14 cellular contexts compared by ENCODE assay signal in the genomic region with DNA sequence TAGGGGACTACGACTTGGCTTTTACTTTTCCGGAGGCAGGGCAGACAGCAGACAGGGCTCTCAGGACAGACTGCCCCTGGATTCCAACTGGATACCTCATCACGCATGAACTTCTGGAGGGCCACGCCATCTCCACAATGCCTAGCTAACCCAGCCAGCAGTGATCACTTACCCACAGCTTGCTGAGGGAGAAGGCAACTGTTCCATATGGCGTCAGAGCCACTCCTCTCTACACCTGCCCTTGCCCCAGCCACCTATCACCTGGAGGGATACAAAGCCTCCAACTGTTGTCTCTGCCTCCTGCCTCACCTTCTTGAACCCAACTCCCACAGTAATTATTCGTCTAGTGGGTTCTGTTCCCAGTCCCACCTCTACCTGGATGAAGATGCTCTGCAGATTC. TPM values are rescaled to one million over a fixed set of nuclear protein-coding genes. Genes with fewer than 3 reads are reported as not detected.
DNase-seq lines count a peak whose midpoint lies in the region; ATAC-seq and TF ChIP-seq lines count a peak whose summit lies in the region.
"Had no signal": no experiment of that assay in that cellular context is flagged by ENCODE, and none has a peak within 500 bp of the region (broad histone marks: within the 10 kb centered on the region; RNA-seq: fewer than 3 reads in every experiment).

No MANE protein-coding gene starts in this region.

- peak; percentile 27 for DNase-seq in activated effector memory CD4-positive, alpha-beta T cell treated with anti-CD3 and anti-CD28 coated beads, Interleukin-2, amount 50 U/mL, for 16 hours
- DNase-seq in activated effector memory CD4-positive, alpha-beta T cell treated with Interleukin-2 at 50 U/mL for 16 hours: no peak
- DNase-seq in AG20443 (ENCODE audit: low spot score): peak; percentile 3
- DNase-seq in activated CD4-positive, alpha-beta memory T cell treated with anti-CD3 and anti-CD28 coated beads, Interleukin-2, amount 10 ng/mL, durations not matched to agents 7 days and 5 days: peak; percentile 4
- peak; percentile 45 for DNase-seq in mesenteric fat pad (ENCODE audit: low spot score)
- no peak for DNase-seq in GM13976 (ENCODE audit: low spot score)
- no peak for DNase-seq in activated CD4-positive, CD25-positive, alpha-beta regulatory T cell (lab: John Stamatoyannopoulos, UW)
- DNase-seq: CD8-positive, alpha-beta memory T cell; GF-D8; NCI-H1092; NCI-H2227 treated with DMSO at 0.1 percent for 48 hours; NCI-H524 treated with DMSO at 0.1 percent for 48 hours had no signal

- H3K9me3 Mint-ChIP-seq in activated CD4-positive, alpha-beta memory T cell treated with anti-CD3 and anti-CD28 coated beads, Interleukin-2, amount 10 ng/mL, durations not matched to agents 7 days and 5 days: no peaks in the 10 kb centered on the region
- H3K9me3 Mint-ChIP-seq: CD8-positive, alpha-beta memory T cell had no signal

- H3K27ac Mint-ChIP-seq in activated CD4-positive, alpha-beta memory T cell treated with anti-CD3 and anti-CD28 coated beads, Interleukin-2, amount 10 ng/mL, durations not matched to agents 7 days and 5 days: no peak overlapping the region

- POLR2A ChIA-PET in activated CD4-positive, alpha-beta memory T cell treated with anti-CD3 and anti-CD28 coated beads, Interleukin-2, amount 10 ng/mL, durations not matched to agents 7 days and 5 days (lab: Charles Lee): interaction anchor here (2.5 kb wide), 1 partner anchor 9 kb away, joined by 10 read pairs; a partner anchor contains a TSS

- TF ChIP-seq CTCF in GM13976 (IDR thresholded peaks at IDR 0.05; ENCODE audit: borderline replicate concordance, control extremely low read depth, extremely low read depth, insufficient read depth, missing control alignments): no peak

- in situ Hi-C loops in GM13976 (cut with MboI; ENCODE audit: low sequenced_read_pairs, unreplicated experiment): no loop called here

- ATAC-seq in GM18909 (IDR thresholded peaks at IDR 0.05; ENCODE audit: poor library complexity, unreplicated experiment): no peak
- ATAC-seq: K562 had no signal

- CTCF ChIA-PET in activated CD4-positive, alpha-beta memory T cell treated with anti-CD3 and anti-CD28 coated beads, Interleukin-2, amount 10 ng/mL, durations not matched to agents 7 days and 5 days (lab: Charles Lee): no interaction called here

- H3K4me3 Mint-ChIP-seq in activated CD4-positive, alpha-beta memory T cell treated with anti-CD3 and anti-CD28 coated beads, Interleukin-2, amount 10 ng/mL, durations not matched to agents 7 days and 5 days: no peak overlapping the region
- H3K4me3 Mint-ChIP-seq: CD8-positive, alpha-beta memory T cell had no signal

- no peaks in the 10 kb centered on the region for H3K27me3 Mint-ChIP-seq in activated CD4-positive, alpha-beta memory T cell treated with anti-CD3 and anti-CD28 coated beads, Interleukin-2, amount 10 ng/mL, durations not matched to agents 7 days and 5 days
- H3K27me3 Mint-ChIP-seq: CD8-positive, alpha-beta memory T cell had no signal

- peaks cover 56% of the 10 kb centered on the region for H3K36me3 Mint-ChIP-seq in activated CD4-positive, alpha-beta memory T cell treated with anti-CD3 and anti-CD28 coated beads, Interleukin-2, amount 10 ng/mL, durations not matched to agents 7 days and 5 days (ENCODE audit: low read depth)

- peaks cover 31% of the 10 kb centered on the region for H3K4me1 Mint-ChIP-seq in activated CD4-positive, alpha-beta memory T cell treated with anti-CD3 and anti-CD28 coated beads, Interleukin-2, amount 10 ng/mL, durations not matched to agents 7 days and 5 days

RNA-seq across cellular contexts. Expression of a gene that starts 8.8 kb away (rescaled TPM):
- total RNA-seq in activated CD4-positive, alpha-beta memory T cell treated with anti-CD3 and anti-CD28 coated beads, Interleukin-2, amount 10 ng/mL, durations not matched to agents 7 days and 5 days: 10 to 100 TPM; 87.2 to 92.2 TPM
- 46.8 TPM for total RNA-seq in mesenteric fat pad

RNA-seq across cellular contexts. Expression of a gene that starts 8.9 kb away (rescaled TPM):
- total RNA-seq in activated CD4-positive, alpha-beta memory T cell treated with anti-CD3 and anti-CD28 coated beads, Interleukin-2, amount 10 ng/mL, durations not matched to agents 7 days and 5 days: 1 to 10 TPM; 6.4 to 6.9 TPM
- 8.9 TPM for total RNA-seq in mesenteric fat pad

RNA-seq across cellular contexts. Expression of a gene that starts 18.8 kb away (rescaled TPM):
- total RNA-seq in activated CD4-positive, alpha-beta memory T cell treated with anti-CD3 and anti-CD28 coated beads, Interleukin-2, amount 10 ng/mL, durations not matched to agents 7 days and 5 days: 100 to 1,000 TPM in 1 of 2 experiments, 10 to 100 TPM in 1; 94.0 to 106 TPM
- 75.4 TPM for total RNA-seq in mesenteric fat pad

RNA-seq across cellular contexts. Expression of a gene that starts 39.4 kb away (rescaled TPM):
- 10 to 100 TPM; 38.1 to 38.9 TPM for total RNA-seq in activated CD4-positive, alpha-beta memory T cell treated with anti-CD3 and anti-CD28 coated beads, Interleukin-2, amount 10 ng/mL, durations not matched to agents 7 days and 5 days
- total RNA-seq in mesenteric fat pad: 19.1 TPM

Comparison
In these comparisons a context has a peak if more than half of its experiments do, and no peak if none do; other contexts are left out.
1. DNase-seq: peak in activated effector memory CD4-positive, alpha-beta T cell treated with anti-CD3 and anti-CD28 coated beads, Interleukin-2, amount 50 U/mL, for 16 hours (single experiment), AG20443 (single experiment), activated CD4-positive, alpha-beta memory T cell treated with anti-CD3 and anti-CD28 coated beads, Interleukin-2, amount 10 ng/mL, durations not matched to agents 7 days and 5 days (single experiment) and mesenteric fat pad (single experiment); none in activated effector memory CD4-positive, alpha-beta T cell treated with Interleukin-2 at 50 U/mL for 16 hours (single experiment), GM13976 (single experiment) and activated CD4-positive, CD25-positive, alpha-beta regulatory T cell (0 of 4).